ENCODE assay signal across 19 cellular contexts in the genomic region with DNA sequence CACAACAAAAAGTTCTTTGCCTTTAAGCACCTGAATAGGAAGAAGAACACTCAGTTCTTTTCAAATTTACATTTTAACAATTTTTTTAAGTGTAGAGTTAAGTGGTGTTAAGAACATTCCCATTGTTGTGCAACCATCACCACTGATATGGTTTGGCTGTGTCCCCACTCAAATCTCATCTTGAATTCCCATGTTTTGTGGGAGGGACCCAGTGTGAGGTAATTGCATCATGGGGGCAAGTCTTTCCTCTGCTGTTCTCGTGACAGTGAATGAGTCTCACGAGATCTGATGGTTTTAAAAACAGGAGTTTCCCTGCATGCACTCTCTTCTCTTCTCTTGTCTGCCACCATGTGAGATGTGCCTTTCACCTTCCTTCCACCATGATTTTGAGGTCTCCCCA.
DNase-seq lines count a peak whose midpoint lies in the region; ATAC-seq and TF ChIP-seq lines count a peak whose summit lies in the region.
"Had no signal": no experiment of that assay in that cellular context is flagged by ENCODE, and none has a peak within 500 bp of the region (broad histone marks: within the 10 kb centered on the region; RNA-seq: fewer than 3 reads in every experiment).

No MANE protein-coding gene starts in this region.

- no peaks in the 10 kb centered on the region for H3K27me3 Mint-ChIP-seq in osteocyte (ENCODE audit: unreplicated experiment)

- intact Hi-C loops in Right ventricle myocardium inferior (cut with DNase I): no loop called here
- intact Hi-C loops in cardiac septum (cut with DNase I): no loop called here

- H3K36me3 Mint-ChIP-seq in osteocyte (ENCODE audit: unreplicated experiment): no peaks in the 10 kb centered on the region

- ATAC-seq in Right ventricle myocardium inferior (peak; percentile 22), HG03342 (IDR thresholded peaks at IDR 0.05; ENCODE audit: unreplicated experiment) (no peak)
- ATAC-seq: HCT116, Panc1 had no signal

- no peak overlapping the region for H3K4me3 Mint-ChIP-seq in osteocyte (ENCODE audit: unreplicated experiment)

- DNase-seq in Right ventricle myocardium inferior (ENCODE audit: missing footprints): no peak
- no peak for DNase-seq in cardiac septum (ENCODE audit: low spot score)
- DNase-seq in choroid plexus epithelial cell (ENCODE audit: low read depth): peak; percentile 8
- peak; percentile 83 for DNase-seq in fibroblast of the aortic adventitia (ENCODE audit: low read depth)
- no peak for DNase-seq in osteocyte (ENCODE audit: extremely low spot score, unreplicated experiment)
- no peak for DNase-seq in activated T-cell treated with anti-CD3 and anti-CD28 coated beads, Interleukin-2, amount 50 U/mL, for 48 hours
- DNase-seq in DMS114 treated with DMSO at 0.1 percent for 48 hours (lab: John Stamatoyannopoulos, UW; ENCODE audit: unreplicated experiment): no peak
- DNase-seq: DMS79, IMR-90, NCI-H1105 treated with DMSO at 0.1 percent for 48 hours, NCI-H2081, NCI-H2171, NCI-H345, NCI-H524, NCI-H82 had no signal

- peaks cover 90% of the 10 kb centered on the region for H3K4me1 Mint-ChIP-seq in osteocyte (ENCODE audit: unreplicated experiment)

- H3K9me3 Mint-ChIP-seq in osteocyte (ENCODE audit: unreplicated experiment): peaks cover 10% of the 10 kb centered on the region

- TF ChIP-seq CTCF in choroid plexus epithelial cell (conservative IDR thresholded peaks at IDR 0.05; ENCODE audit: low read depth, low read length) (no peak), fibroblast of the aortic adventitia (IDR thresholded peaks at IDR 0.05; ENCODE audit: insufficient read depth, low read length) (no peak), osteocyte (IDR thresholded peaks at IDR 0.05) (no peak)

- H3K4me3 ChIP-seq in choroid plexus epithelial cell (ENCODE audit: low read depth, low read length) (no peak overlapping the region), fibroblast of the aortic adventitia (ENCODE audit: low read depth, low read length) (no peak overlapping the region)
- H3K4me3 ChIP-seq: SJSA1 had no signal

- peak overlapping the region; percentile 91 for H3K27ac Mint-ChIP-seq in osteocyte (ENCODE audit: unreplicated experiment)

Comparison
In these comparisons a context has a peak if more than half of its experiments do, and no peak if none do; other contexts are left out.
1. DNase-seq: peak in choroid plexus epithelial cell (single experiment) and fibroblast of the aortic adventitia (single experiment); none in Right ventricle myocardium inferior (single experiment), cardiac septum (single experiment), osteocyte (single experiment), activated T-cell treated with anti-CD3 and anti-CD28 coated beads, Interleukin-2, amount 50 U/mL, for 48 hours (0 of 2) and DMS114 treated with DMSO at 0.1 percent for 48 hours (single experiment).